Comparison of ENCODE assay signal across 8 cellular contexts in the genomic region with DNA sequence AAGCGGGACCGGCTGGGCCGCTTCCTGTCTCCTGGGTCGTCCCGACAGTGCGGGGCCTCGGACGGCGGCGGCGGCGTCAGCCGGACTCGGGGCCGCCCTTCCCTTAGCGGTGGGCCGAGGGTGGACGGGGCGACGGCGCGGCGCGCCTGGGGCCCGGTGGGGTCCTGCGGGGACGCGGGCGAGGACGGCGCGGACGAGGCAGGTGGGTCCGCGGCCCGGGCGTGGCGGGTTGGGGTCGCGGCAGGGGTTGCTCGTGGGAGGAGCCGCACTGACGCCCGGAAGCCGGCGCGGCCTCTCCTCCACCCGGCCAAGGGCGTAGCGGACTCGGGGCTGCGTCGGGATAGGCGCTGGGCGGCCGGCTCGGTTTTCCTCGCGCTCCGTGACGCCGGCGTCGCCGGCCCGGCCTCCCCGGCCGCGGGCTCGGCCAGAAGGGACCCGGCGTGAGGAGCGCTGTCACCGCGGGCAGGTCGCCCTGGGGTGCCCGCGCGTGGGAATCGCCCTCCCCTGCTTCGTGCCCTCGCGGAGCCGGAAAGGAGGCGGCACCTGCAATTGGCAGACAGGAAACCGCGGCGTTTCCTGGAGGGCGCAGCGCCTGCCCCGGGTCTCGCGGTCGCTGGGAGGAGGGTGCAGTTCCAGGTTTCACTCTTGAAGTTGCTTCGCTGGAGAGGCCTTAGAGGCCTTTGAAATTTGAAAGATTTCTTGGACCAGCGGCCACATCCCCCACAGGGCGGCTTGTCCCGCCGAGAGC. TPM values are rescaled to one million over a fixed set of nuclear protein-coding genes. Genes with fewer than 3 reads are reported as not detected.
DNase-seq lines count a peak whose midpoint lies in the region; ATAC-seq, FAIRE-seq and TF ChIP-seq lines count a peak whose summit lies in the region.

No MANE protein-coding gene starts in this region.

- DNase-seq in BE2C: peak; percentile 55
- DNase-seq in GM19239 (ENCODE audit: insufficient read length, low spot score): peak; percentile 56
- peak; percentile 73 to 93 (median 88) for DNase-seq in T-helper 2 cell
- DNase-seq in iPS DF 6.9 (ENCODE audit: low read depth, low spot score): no peak
- DNase-seq in smooth muscle cell (lab: John Stamatoyannopoulos, UW; ENCODE audit: unreplicated experiment): no peak
- DNase-seq in middle frontal gyrus (ENCODE audit: extremely low spot score, low spot score): no peak

- H3K4me1 ChIP-seq in BE2C (peaks cover 6% of the 10 kb centered on the region; the same call in 1 of the 2 replicates), iPS DF 6.9 (ENCODE audit: control insufficient read depth, insufficient read depth, low read length) (peaks cover 3% of the 10 kb centered on the region), smooth muscle cell (ENCODE audit: low read depth) (peaks cover 15% of the 10 kb centered on the region)

- WGBS in iPS DF 6.9 (ENCODE audit: insufficient coverage, insufficient read length): no CpG with 5 or more reads among the region's 99 CpGs
- WGBS in smooth muscle cell (ENCODE audit: low lambda C conversion rate): under 1% methylated on average over 68 of the region's 99 CpGs

- peaks cover 45% of the 10 kb centered on the region for H4K20me1 ChIP-seq in smooth muscle cell (ENCODE audit: low read depth)

- H3F3A ChIP-seq in smooth muscle cell (ENCODE audit: low read depth): peaks cover 12% of the 10 kb centered on the region

- ATAC-seq in HG03442 (IDR thresholded peaks at IDR 0.05; ENCODE audit: unreplicated experiment): peak; percentile 25

- peaks cover 32% of the 10 kb centered on the region for H3K79me2 ChIP-seq in smooth muscle cell (ENCODE audit: low read depth)

- H3K36me3 ChIP-seq in BE2C: peaks cover 19% of the 10 kb centered on the region
- H3K36me3 ChIP-seq in iPS DF 6.9 (ENCODE audit: control insufficient read depth, insufficient read depth, low read length): no peaks in the 10 kb centered on the region; the same call in 1 of the 2 replicates
- no peaks in the 10 kb centered on the region for H3K36me3 ChIP-seq in smooth muscle cell (ENCODE audit: low read depth)

- H3K9ac ChIP-seq in smooth muscle cell (ENCODE audit: low read depth): peak overlapping the region; percentile 83

- TF ChIP-seq CTCF in BE2C (IDR thresholded peaks at IDR 0.05; ENCODE audit: low read depth, low read length): no peak
- no peak for TF ChIP-seq CTCF in smooth muscle cell (IDR thresholded peaks at IDR 0.05; ENCODE audit: borderline replicate concordance, insufficient read depth, poor library complexity, severe bottlenecking)

- no peaks in the 10 kb centered on the region for H3K27me3 ChIP-seq in BE2C
- H3K27me3 ChIP-seq in iPS DF 6.9 (ENCODE audit: control insufficient read depth, insufficient read depth, low read length): peaks cover 3% of the 10 kb centered on the region; the same call in 1 of the 2 replicates
- H3K27me3 ChIP-seq in smooth muscle cell (ENCODE audit: low read depth): no peaks in the 10 kb centered on the region

- H3K9me3 ChIP-seq in BE2C: no peaks in the 10 kb centered on the region
- no peaks in the 10 kb centered on the region for H3K9me3 ChIP-seq in iPS DF 6.9 (ENCODE audit: control insufficient read depth, insufficient read depth, low read length)
- H3K9me3 ChIP-seq in smooth muscle cell (replicated peaks; ENCODE audit: low read depth): no peaks in the 10 kb centered on the region

- peak overlapping the region; percentile 84 for H2AFZ ChIP-seq in smooth muscle cell (ENCODE audit: low read depth)

- peak overlapping the region; percentile 64 for H3K4me3 ChIP-seq in BE2C (ENCODE audit: low read depth, low read length)
- peak overlapping the region; percentile 78 for H3K4me3 ChIP-seq in iPS DF 6.9 (ENCODE audit: low read length)
- peak overlapping the region; percentile 100 for H3K4me3 ChIP-seq in smooth muscle cell

- FAIRE-seq in GM19239 (lab: Jason Lieb, UNC): peak; percentile 82

- H3K27ac ChIP-seq in angular gyrus (ENCODE audit: low read depth, low read length) (peak overlapping the region; percentile 98), iPS DF 6.9 (ENCODE audit: low read length) (no peak overlapping the region), smooth muscle cell (ENCODE audit: low read depth) (peak overlapping the region; percentile 86)

- peak overlapping the region; percentile 100 for H3K4me2 ChIP-seq in smooth muscle cell

RNA-seq across cellular contexts. Expression of a gene that starts 0.5 kb away (rescaled TPM):
- 73.7 TPM for polyA plus RNA-seq in BE2C (2012; ENCODE audit: insufficient read depth, insufficient read length, low read depth)
- 5.3 and 8.0 TPM in 2 replicates for total RNA-seq in smooth muscle cell
- 11.0 and 11.7 TPM in 2 replicates for polyA plus RNA-seq in smooth muscle cell

RNA-seq across cellular contexts. Expression of a gene that starts 1.1 kb away (rescaled TPM):
- polyA plus RNA-seq in BE2C (2012; ENCODE audit: insufficient read depth, insufficient read length, low read depth): 26.0 TPM
- 6.7 and 10.6 TPM in 2 replicates for total RNA-seq in smooth muscle cell
- 13.0 and 15.7 TPM in 2 replicates for polyA plus RNA-seq in smooth muscle cell

RNA-seq across cellular contexts. Expression of a gene that starts 20.3 kb away (rescaled TPM):
- 16.8 TPM for polyA plus RNA-seq in BE2C (2012; ENCODE audit: insufficient read depth, insufficient read length, low read depth)
- total RNA-seq in smooth muscle cell: 7.8 and 10.2 TPM in 2 replicates
- polyA plus RNA-seq in smooth muscle cell: 14.1 and 16.5 TPM in 2 replicates

RNA-seq across cellular contexts. Expression of a gene that starts 35.3 kb away (rescaled TPM):
- 147 TPM for polyA plus RNA-seq in BE2C (2012; ENCODE audit: insufficient read depth, insufficient read length, low read depth)
- total RNA-seq in smooth muscle cell: 22.2 and 24.4 TPM in 2 replicates
- 77.0 and 84.9 TPM in 2 replicates for polyA plus RNA-seq in smooth muscle cell

Comparison
In these comparisons a context has a peak if more than half of its experiments do, and no peak if none do; other contexts are left out.
1. DNase-seq: peak in BE2C (single experiment), GM19239 (single experiment) and T-helper 2 cell (5 of 5); none in iPS DF 6.9 (single experiment), smooth muscle cell (single experiment) and middle frontal gyrus (single experiment).
2. Peak in every context shown above with its lines, with median percentiles within 50 percentile points of each other: H3K4me3 ChIP-seq.